In the genomic region with DNA sequence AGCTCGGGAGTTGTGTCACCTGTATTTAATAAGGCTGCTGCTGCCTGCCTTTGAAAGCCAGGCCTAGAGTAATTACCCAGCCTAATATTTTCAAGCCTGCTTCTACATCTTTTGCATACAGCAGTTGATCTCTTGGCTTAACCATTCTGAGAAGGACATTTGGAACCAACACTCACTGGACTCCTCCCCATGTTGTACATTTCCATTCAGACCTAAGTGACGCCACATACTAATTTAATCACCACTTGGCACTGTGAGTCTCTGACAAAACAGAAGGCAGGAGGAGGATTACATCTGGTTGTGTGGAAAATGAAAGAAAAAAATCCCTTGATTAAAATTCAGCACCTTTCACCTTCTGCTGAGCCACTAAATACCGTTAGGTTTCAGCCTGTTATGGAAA, we compare ENCODE assay signal across 30 cellular contexts.
"Had no signal": no experiment of that assay in that cellular context is flagged by ENCODE, and none has a peak within 500 bp of the region (broad histone marks: within the 10 kb centered on the region; RNA-seq: fewer than 3 reads in every experiment).

No MANE protein-coding gene starts in this region.

- H3K9me3 ChIP-seq: ascending aorta, MG63, Peyer's patch, SJSA1, SK-N-SH had no signal

- H3K4me3 ChIP-seq: ascending aorta, cardiac muscle cell, MG63, Peyer's patch, SJSA1 had no signal

- DNase-seq: activated CD4-positive, alpha-beta T cell treated with anti-CD3 and anti-CD28 coated beads for 36 hours; activated CD4-positive, alpha-beta T cell treated with anti-CD3 and anti-CD28 coated beads, Interleukin-2, amount 10 ng/mL, durations not matched to agents 7 days and 5 days; activated CD4-positive, alpha-beta T cell treated with anti-CD3 and anti-CD28 coated beads, Interleukin-2, amount 50 U/mL, for 48 hours; activated CD8-positive, alpha-beta T cell treated with anti-CD3 and anti-CD28 coated beads, Interleukin-2, amount 10 ng/mL, durations not matched to agents 7 days and 5 days; activated gamma-delta T cell; activated naive CD4-positive, alpha-beta T cell treated with Interleukin-2 at 50 U/mL for 16 hours; activated naive CD8-positive, alpha-beta T cell treated with anti-CD3 and anti-CD28 coated beads, Interleukin-2, amount 10 ng/mL, durations not matched to agents 7 days and 5 days; activated T-cell treated with anti-CD3 and anti-CD28 coated beads, Interleukin-2, amount 50 U/mL, for 24 hours; amygdala; Kasumi-1; KG1; MG63; NCI-H1048; NCI-H1105 treated with DMSO at 0.1 percent for 48 hours; NCI-H1436; NCI-H1694; NCI-H1930; NCI-H2081 treated with DMSO at 0.1 percent for 48 hours; NCI-H226; NCI-H446 treated with DMSO at 0.1 percent for 48 hours; NCI-H748 treated with DMSO at 0.1 percent for 48 hours; NK-92 treated with Interleukin-12 subunit alpha and Interleukin-12 subunit beta, amount 100 ng/mL, for 24 hours; PC-3; Peyer's patch; RPMI8226; SHP77 treated with DMSO at 0.1 percent for 48 hours; SK-N-SH had no signal

- H3K36me3 ChIP-seq: ascending aorta, cardiac muscle cell, MG63, Peyer's patch, SJSA1 had no signal

- H3K27me3 ChIP-seq: ascending aorta, cardiac muscle cell, MG63, Peyer's patch, SJSA1 had no signal

- H3K4me1 ChIP-seq: ascending aorta, Peyer's patch, SJSA1 had no signal

- H3K27ac ChIP-seq: ascending aorta, cardiac muscle cell, Peyer's patch, SJSA1 had no signal
